25 cellular contexts compared by ENCODE assay signal in genomic region chr4:123613586-123614344, GRCh38.
"Had no signal": no experiment of that assay in that cellular context is flagged by ENCODE, and none has a peak within 500 bp of the region (broad histone marks: within the 10 kb centered on the region; RNA-seq: fewer than 3 reads in every experiment).

No MANE protein-coding gene starts in this region.

- H3K9me3 ChIP-seq: gastroesophageal sphincter, mucosa of descending colon, right lobe of liver, stomach, vagina had no signal

- H3K27me3 ChIP-seq: gastroesophageal sphincter, right lobe of liver, stomach, vagina had no signal

- H3K27ac ChIP-seq: parathyroid adenoma, right lobe of liver, skin epidermis, vagina had no signal

- DNase-seq: activated B cell treated with CpG ODN at 0.5 μM for 24 hours; activated CD4-positive, alpha-beta T cell treated with anti-CD3 and anti-CD28 coated beads for 36 hours; activated CD4-positive, alpha-beta T cell treated with anti-CD3 and anti-CD28 coated beads, Interleukin-2, amount 50 U/mL, for 4 hours; activated CD8-positive, alpha-beta memory T cell treated with anti-CD3 and anti-CD28 coated beads for 24 hours; activated CD8-positive, alpha-beta memory T cell treated with anti-CD3 and anti-CD28 coated beads, Interleukin-2, amount 50 U/mL, for 4 hours; activated T-cell treated with anti-CD3 and anti-CD28 coated beads, Interleukin-2, amount 50 U/mL, for 24 hours; aorta; caudate nucleus; effector memory CD4-positive, alpha-beta T cell; head of caudate nucleus; hypothalamus; mucosa of descending colon; naive B cell; nucleus accumbens; right lobe of liver; stimulated activated CD4-positive, alpha-beta T cell treated with anti-CD3 and anti-CD28 coated beads, Interleukin-2, amount 100 ng/mL, for 24 hours; stomach had no signal

- H3K4me1 ChIP-seq: parathyroid adenoma had no signal

- ATAC-seq: activated CD4-positive, alpha-beta T cell treated with anti-CD3 and anti-CD28 coated beads for 36 hours; activated naive CD4-positive, alpha-beta T cell treated with anti-CD3 and anti-CD28 coated beads, Interleukin-2, amount 50 U/mL, for 72 hours; activated T-helper 17 cell treated with anti-CD3 and anti-CD28 coated beads, Interleukin-2, amount 50 U/mL, for 72 hours; esophagus mucosa; gastroesophageal sphincter; mucosa of descending colon; right lobe of liver; stimulated activated effector memory CD8-positive, alpha-beta T cell treated with anti-CD3 and anti-CD28 coated beads, Interleukin-12 subunit alpha, Interleukin-12 subunit beta, amount 100 ng/mL, for 72 hours had no signal

- H3K4me3 ChIP-seq: gastroesophageal sphincter, mucosa of descending colon, right lobe of liver, skin epidermis, stomach, vagina had no signal

- H3K36me3 ChIP-seq: gastroesophageal sphincter, right lobe of liver, stomach, vagina had no signal

- H3K9ac ChIP-seq: parathyroid adenoma had no signal
